In genomic region chr2:282693-283263, GRCh38 we compare ENCODE assay signal across 24 cellular contexts. TPM values are rescaled to one million over a fixed set of nuclear protein-coding genes. Genes with fewer than 3 reads are reported as not detected.
DNase-seq lines count a peak whose midpoint lies in the region; ATAC-seq, FAIRE-seq and TF ChIP-seq lines count a peak whose summit lies in the region.
"Had no signal": no experiment of that assay in that cellular context is flagged by ENCODE, and none has a peak within 500 bp of the region (broad histone marks: within the 10 kb centered on the region; RNA-seq: fewer than 3 reads in every experiment).

No MANE protein-coding gene starts in this region.

- H3K27me3 ChIP-seq in HepG2 (ENCODE audit: control insufficient read depth in 1 of 2, insufficient read depth in 2 of 2, low read length in 2 of 2) (no peaks in the 10 kb centered on the region; a peak in 1 of 5 replicates), right lobe of liver (no peaks in the 10 kb centered on the region), body of pancreas (no peaks in the 10 kb centered on the region)

- WGBS in HepG2 (ENCODE audit: low lambda C conversion rate), result 98% methylated on average over 10 of the region's 10 CpGs
- WGBS in right lobe of liver (ENCODE audit: insufficient coverage, low coverage, low lambda C conversion rate, missing lambda C conversion rate), result 94% methylated on average over 8 of the region's 10 CpGs
- 88 to 92% methylated on average over 10 of the region's 10 CpGs for WGBS in body of pancreas, 2 donors

- TF ChIP-seq EP300 in HepG2 (IDR thresholded peaks at IDR 0.05; ENCODE audit: low read depth in 2 of 2, low read length in 2 of 2), result no peak
- TF ChIP-seq EP300 in HepG2 (CRISPR knock-in tag; IDR thresholded peaks at IDR 0.05; ENCODE audit: borderline replicate concordance), result no peak

- DNase-seq in HepG2 (ENCODE audit: low spot score) (no peak), right lobe of liver (no peak), body of pancreas (no peak), AG08396 (ENCODE audit: low spot score) (no peak), NCI-H69 (lab: John Stamatoyannopoulos, UW) (no peak)
- DNase-seq: 8988T; ACHN; AML-193; Caco-2; Calu3; CD4-positive, alpha-beta T cell; CD8-positive, alpha-beta T cell; DMS79 treated with DMSO at 0.1 percent for 48 hours; GF-D8 had no signal

- intact Hi-C loops in HepG2 (cut with micrococcal nuclease; ENCODE audit: unreplicated experiment), result no loop called here
- intact Hi-C loops in right lobe of liver (cut with DNase I), result no loop called here
- intact Hi-C loops in body of pancreas (cut with DNase I), result no loop called here

- TF ChIP-seq POLR2A in HepG2 (IDR thresholded peaks at IDR 0.05; ENCODE audit: insufficient read depth in 1 of 2, low read depth in 2 of 2, low read length in 2 of 2), result no peak
- no peak for TF ChIP-seq POLR2A in right lobe of liver (IDR thresholded peaks at IDR 0.05)
- no peak for TF ChIP-seq POLR2A in body of pancreas (IDR thresholded peaks at IDR 0.05)

- H3K4me3 ChIP-seq in HepG2 (replicated peaks in 1 of 3; ENCODE audit: insufficient read depth in 1 of 3, low read depth in 2 of 3, low read length in 3 of 3) (no peak overlapping the region), right lobe of liver (no peak overlapping the region), body of pancreas (no peak overlapping the region)
- H3K4me3 ChIP-seq: BLaER1 treated with 17β-estradiol and CSF1 and Interleukin-3, amounts not matched to agents 10 nM and 100 nM had no signal

- no peaks in the 10 kb centered on the region for H4K20me1 ChIP-seq in HepG2 (ENCODE audit: insufficient read depth, low read length)

- ATAC-seq in HepG2, result no peak
- ATAC-seq in right lobe of liver, result no peak
- no peak for ATAC-seq in body of pancreas
- ATAC-seq: CD8-positive, alpha-beta T cell had no signal

- no peak for FAIRE-seq in HepG2 (lab: Jason Lieb, UNC)
- FAIRE-seq: A204.1, D721Med, G401.6, GM12891, GM19239 had no signal

- H3K36me3 ChIP-seq in HepG2 (replicated peaks in 1 of 2; ENCODE audit: control insufficient read depth in 1 of 2, insufficient read depth in 2 of 2, low read length in 2 of 2) (peaks cover 17 to 36% of the 10 kb centered on the region in 2 experiments), right lobe of liver (peaks cover 0 to 10% (median 7%) of the 10 kb centered on the region in 4 donors), body of pancreas (replicated peaks in 1 of 2; ENCODE audit: insufficient read depth in 1 of 2, low read depth in 2 of 2) (peaks cover 0 to 4% of the 10 kb centered on the region in 2 donors)

- no TSS peak for BruUV-seq in HepG2 (replicated peaks; lab: Mats Ljungman, UMichigan)

- H3K79me2 ChIP-seq in HepG2 (ENCODE audit: insufficient read depth, low read length), result peaks cover 12% of the 10 kb centered on the region

- H3K9me3 ChIP-seq in HepG2 (ENCODE audit: low read length) (no peaks in the 10 kb centered on the region), right lobe of liver (no peaks in the 10 kb centered on the region), body of pancreas (no peaks in the 10 kb centered on the region)
- H3K9me3 ChIP-seq: BLaER1 treated with 17β-estradiol and CSF1 and Interleukin-3, amounts not matched to agents 10 nM and 100 nM; Caco-2 had no signal

- no peak for TF ChIP-seq RAD21 in HepG2 (CRISPR knock-in tag; IDR thresholded peaks at IDR 0.05)

- POLR2A ChIA-PET in HepG2 (lab: Yijun Ruan, JAX), result interaction anchor here (0.7 to 1.2 kb wide), 2 partner anchors 18 to 108 kb away, joined by 4 read pairs; no protein-coding TSS in a partner anchor

- TF ChIP-seq CTCF in HepG2 (CRISPR knock-in tag; IDR thresholded peaks at IDR 0.05) (no peak), right lobe of liver (IDR thresholded peaks at IDR 0.05) (no peak), body of pancreas (IDR thresholded peaks at IDR 0.05) (no peak)

- H3K4me1 ChIP-seq in HepG2 (ENCODE audit: insufficient read depth, low read length), result no peaks in the 10 kb centered on the region
- peaks cover 0 to 12% (median 0%) of the 10 kb centered on the region in 4 donors for H3K4me1 ChIP-seq in right lobe of liver
- peaks cover 83% of the 10 kb centered on the region for H3K4me1 ChIP-seq in body of pancreas
- H3K4me1 ChIP-seq: Caco-2 had no signal

- H3K27ac ChIP-seq in HepG2 (ENCODE audit: extremely low read length, insufficient read depth, low read length) (no peak overlapping the region), right lobe of liver (no peak overlapping the region), body of pancreas (peak overlapping the region; percentile 26 to 92 (median 90))
- H3K27ac ChIP-seq: BLaER1 treated with 17β-estradiol and CSF1 and Interleukin-3, amounts not matched to agents 10 nM and 100 nM; C4-2B had no signal

- H3K9ac ChIP-seq in HepG2 (ENCODE audit: insufficient read depth, low read depth, low read length), result no peak overlapping the region
- H3K9ac ChIP-seq: BLaER1 treated with 17β-estradiol and CSF1 and Interleukin-3, amounts not matched to agents 10 nM and 100 nM had no signal

- H2AFZ ChIP-seq in HepG2 (ENCODE audit: low read length), result no peak overlapping the region

- in situ Hi-C loops in HepG2 (cut with HindIII; ENCODE audit: extremely low pct_ligation_motif_present, low pct_unique_long_range_greater_than_20kb), result no loop called here

- no peak overlapping the region for H3K4me2 ChIP-seq in HepG2 (ENCODE audit: low read depth, low read length)
- H3K4me2 ChIP-seq: BLaER1 treated with 17β-estradiol and CSF1 and Interleukin-3, amounts not matched to agents 10 nM and 100 nM had no signal

- CTCF ChIA-PET in HepG2 (lab: Yijun Ruan, JAX; ENCODE audit: low intra/inter-chr PET ratio, low total read pairs), result no interaction called here

RNA-seq across cellular contexts. Expression of gene ALKAL2, which starts 5.1 kb away (rescaled TPM):
- total RNA-seq in HepG2 (2016; rRNA removed; fragmentation: Illumina TruSeq; extraction: Trizol), result 0.22 TPM in 1 of 2 replicates, not detected in the other
- total RNA-seq in HepG2 (2016; cell fraction: cytosol; rRNA removed; fragmentation: Illumina TruSeq; extraction: Trizol; ENCODE audit: low read depth), result not detected in 2 replicates
- 0.22 TPM in 1 of 2 replicates, not detected in the other for total RNA-seq in HepG2 (2016; cell fraction: insoluble cytoplasmic fraction; rRNA removed; fragmentation: Illumina TruSeq; extraction: Trizol)
- 0.77 and 0.93 TPM in 2 replicates for total RNA-seq in HepG2 (2016; cell fraction: membrane; rRNA removed; fragmentation: Illumina TruSeq; extraction: Trizol)
- not detected in 2 replicates for total RNA-seq in HepG2 (2016; cell fraction: nucleus; rRNA removed; fragmentation: Illumina TruSeq; extraction: Trizol)
- 1.7 and 2.9 TPM in 2 replicates for polyA plus RNA-seq in HepG2 (2011; rRNA removed)
- polyA plus RNA-seq in HepG2 (2011; cell fraction: cytosol; rRNA removed), result 0.89 and 1.5 TPM in 2 replicates
- 0.82 and 1.1 TPM in 2 replicates for polyA plus RNA-seq in HepG2 (2011; cell fraction: nucleus; rRNA removed)
- 1.5 and 2.3 TPM in 2 replicates for polyA plus RNA-seq in HepG2 (2012)
- polyA plus RNA-seq in HepG2 (2016; cell fraction: cytosol; fragmentation: Illumina TruSeq; extraction: Trizol; ENCODE audit: low read depth), result 0.12 and 0.19 TPM in 2 replicates
- 0.35 TPM in 1 of 2 replicates, not detected in the other for polyA plus RNA-seq in HepG2 (2016; cell fraction: insoluble cytoplasmic fraction; fragmentation: Illumina TruSeq; extraction: Trizol; ENCODE audit: low read depth)
- 0.22 and 0.45 TPM in 2 replicates for polyA plus RNA-seq in HepG2 (2016; cell fraction: membrane; fragmentation: Illumina TruSeq; extraction: Trizol; ENCODE audit: low read depth)
- polyA plus RNA-seq in HepG2 (2016; cell fraction: nucleus; fragmentation: Illumina TruSeq; extraction: Trizol; ENCODE audit: insufficient read depth, low read depth), result 0.72 and 1.0 TPM in 2 replicates
- polyA minus RNA-seq in HepG2 (2011; rRNA and poly(A)+ RNA removed; ENCODE audit: low replicate concordance), result not detected in 2 replicates
- 0.59 TPM in 1 of 2 replicates, not detected in the other for polyA minus RNA-seq in HepG2 (2011; cell fraction: cytosol; rRNA and poly(A)+ RNA removed)
- 1.4 and 1.5 TPM in 2 replicates for polyA minus RNA-seq in HepG2 (2011; cell fraction: nucleus; rRNA and poly(A)+ RNA removed)
- 1 to 10 TPM in 4 of 6 experiments, under 1 TPM in 2; 0.49 to 2.9 (median 1.0) TPM for total RNA-seq in right lobe of liver
- 100 to 1,000 TPM in 1 of 2 donors, 10 to 100 TPM in 1; 56.6 to 104 TPM for total RNA-seq in body of pancreas
- total RNA-seq: A673; Caco-2; Calu3; CD4-positive, alpha-beta T cell had no signal
- polyA plus RNA-seq: AG04450, BJ had no signal

RNA-seq across cellular contexts. Expression of gene ACP1, which starts 18.0 kb away (rescaled TPM):
- total RNA-seq in HepG2 (2016; rRNA removed; fragmentation: Illumina TruSeq; extraction: Trizol) (246 and 290 TPM in 2 replicates), right lobe of liver (10 to 100 TPM; 52.1 to 72.1 (median 60.3) TPM), body of pancreas (10 to 100 TPM; 62.0 to 74.2 TPM)
- total RNA-seq in HepG2 (2016; cell fraction: cytosol; rRNA removed; fragmentation: Illumina TruSeq; extraction: Trizol; ENCODE audit: low read depth), result 198 and 234 TPM in 2 replicates
- total RNA-seq in HepG2 (2016; cell fraction: insoluble cytoplasmic fraction; rRNA removed; fragmentation: Illumina TruSeq; extraction: Trizol), result 252 and 306 TPM in 2 replicates
- 319 and 324 TPM in 2 replicates for total RNA-seq in HepG2 (2016; cell fraction: membrane; rRNA removed; fragmentation: Illumina TruSeq; extraction: Trizol)
- 159 and 173 TPM in 2 replicates for total RNA-seq in HepG2 (2016; cell fraction: nucleus; rRNA removed; fragmentation: Illumina TruSeq; extraction: Trizol)
- 280 and 348 TPM in 2 replicates for polyA plus RNA-seq in HepG2 (2011; rRNA removed)
- 192 and 226 TPM in 2 replicates for polyA plus RNA-seq in HepG2 (2011; cell fraction: cytosol; rRNA removed)
- polyA plus RNA-seq in HepG2 (2011; cell fraction: nucleus; rRNA removed), result 139 and 154 TPM in 2 replicates
- 301 and 382 TPM in 2 replicates for polyA plus RNA-seq in HepG2 (2012)
- polyA plus RNA-seq in HepG2 (2016; cell fraction: cytosol; fragmentation: Illumina TruSeq; extraction: Trizol; ENCODE audit: low read depth), result 328 and 393 TPM in 2 replicates
- 381 and 406 TPM in 2 replicates for polyA plus RNA-seq in HepG2 (2016; cell fraction: insoluble cytoplasmic fraction; fragmentation: Illumina TruSeq; extraction: Trizol; ENCODE audit: low read depth)
- polyA plus RNA-seq in HepG2 (2016; cell fraction: membrane; fragmentation: Illumina TruSeq; extraction: Trizol; ENCODE audit: low read depth), result 353 and 372 TPM in 2 replicates
- polyA plus RNA-seq in HepG2 (2016; cell fraction: nucleus; fragmentation: Illumina TruSeq; extraction: Trizol; ENCODE audit: insufficient read depth, low read depth), result 287 and 295 TPM in 2 replicates
- 137 and 198 TPM in 2 replicates for polyA minus RNA-seq in HepG2 (2011; rRNA and poly(A)+ RNA removed; ENCODE audit: low replicate concordance)
- 154 and 160 TPM in 2 replicates for polyA minus RNA-seq in HepG2 (2011; cell fraction: cytosol; rRNA and poly(A)+ RNA removed)
- 316 and 328 TPM in 2 replicates for polyA minus RNA-seq in HepG2 (2011; cell fraction: nucleus; rRNA and poly(A)+ RNA removed)

RNA-seq across cellular contexts. Expression of gene SH3YL1, which starts 18.9 kb away (rescaled TPM):
- 8.8 and 13.0 TPM in 2 replicates for total RNA-seq in HepG2 (2016; rRNA removed; fragmentation: Illumina TruSeq; extraction: Trizol)
- 4.1 and 4.9 TPM in 2 replicates for total RNA-seq in HepG2 (2016; cell fraction: cytosol; rRNA removed; fragmentation: Illumina TruSeq; extraction: Trizol; ENCODE audit: low read depth)
- total RNA-seq in HepG2 (2016; cell fraction: insoluble cytoplasmic fraction; rRNA removed; fragmentation: Illumina TruSeq; extraction: Trizol), result 8.7 and 10.6 TPM in 2 replicates
- total RNA-seq in HepG2 (2016; cell fraction: membrane; rRNA removed; fragmentation: Illumina TruSeq; extraction: Trizol), result 6.5 and 8.7 TPM in 2 replicates
- total RNA-seq in HepG2 (2016; cell fraction: nucleus; rRNA removed; fragmentation: Illumina TruSeq; extraction: Trizol), result 19.0 and 22.6 TPM in 2 replicates
- 38.1 and 48.2 TPM in 2 replicates for polyA plus RNA-seq in HepG2 (2011; rRNA removed)
- 22.1 and 28.8 TPM in 2 replicates for polyA plus RNA-seq in HepG2 (2011; cell fraction: cytosol; rRNA removed)
- polyA plus RNA-seq in HepG2 (2011; cell fraction: nucleus; rRNA removed), result 105 and 110 TPM in 2 replicates
- 34.7 and 61.3 TPM in 2 replicates for polyA plus RNA-seq in HepG2 (2012)
- polyA plus RNA-seq in HepG2 (2016; cell fraction: cytosol; fragmentation: Illumina TruSeq; extraction: Trizol; ENCODE audit: low read depth), result 3.9 and 4.4 TPM in 2 replicates
- 12.2 TPM in 2 replicates for polyA plus RNA-seq in HepG2 (2016; cell fraction: insoluble cytoplasmic fraction; fragmentation: Illumina TruSeq; extraction: Trizol; ENCODE audit: low read depth)
- 6.9 and 8.4 TPM in 2 replicates for polyA plus RNA-seq in HepG2 (2016; cell fraction: membrane; fragmentation: Illumina TruSeq; extraction: Trizol; ENCODE audit: low read depth)
- polyA plus RNA-seq in HepG2 (2016; cell fraction: nucleus; fragmentation: Illumina TruSeq; extraction: Trizol; ENCODE audit: insufficient read depth, low read depth), result 34.5 and 42.6 TPM in 2 replicates
- 8.2 and 18.1 TPM in 2 replicates for polyA minus RNA-seq in HepG2 (2011; rRNA and poly(A)+ RNA removed; ENCODE audit: low replicate concordance)
- polyA minus RNA-seq in HepG2 (2011; cell fraction: cytosol; rRNA and poly(A)+ RNA removed), result 10.2 and 13.8 TPM in 2 replicates
- polyA minus RNA-seq in HepG2 (2011; cell fraction: nucleus; rRNA and poly(A)+ RNA removed), result 143 and 147 TPM in 2 replicates
- 10 to 100 TPM in 2 of 6 experiments, 1 to 10 TPM in 4; 5.9 to 23.0 (median 8.7) TPM for total RNA-seq in right lobe of liver
- 100 to 1,000 TPM; 159 to 162 TPM for total RNA-seq in body of pancreas

Comparison
In these comparisons a context has a peak if more than half of its experiments do, and no peak if none do; other contexts are left out.
1. H3K27ac ChIP-seq: peak in body of pancreas (4 of 4); none in HepG2 (single experiment) and right lobe of liver (0 of 3).
2. RNA of gene ALKAL2, which starts 5.1 kb away (total RNA-seq): 56.6 to 104 TPM in body of pancreas; 0.49 to 2.9 TPM in right lobe of liver and 0.22 to 0.93 TPM in HepG2; every median in the first group is over 10 times any median in the second.
3. RNA of gene SH3YL1, which starts 18.9 kb away (total RNA-seq): 159 to 162 TPM in body of pancreas; 4.1 to 22.6 TPM in HepG2 and 5.9 to 23.0 TPM in right lobe of liver; every median in the first group is over 4 times any median in the second.